Comparison of ENCODE assay signal across 33 cellular contexts in genomic region chr1:237016626-237017025, GRCh38. TPM values are rescaled to one million over a fixed set of nuclear protein-coding genes. Genes with fewer than 3 reads are reported as not detected.
"Had no signal": no experiment of that assay in that cellular context is flagged by ENCODE, and none has a peak within 500 bp of the region (broad histone marks: within the 10 kb centered on the region; RNA-seq: fewer than 3 reads in every experiment).

No MANE protein-coding gene starts in this region.

- H3K27ac ChIP-seq: body of pancreas, cardiac muscle cell, foreskin keratinocyte, lower lobe of right lung, upper lobe of left lung, WERI-Rb-1 had no signal

- H3K4me1 Mint-ChIP-seq: naive B cell; stimulated activated naive B cell treated with anti-CD40 and anti-IgM and Interleukin-4, amounts not matched to agents 10 μg/mL and 1 μg/mL and 100 μg/mL, for 72 hours had no signal

- H3K27ac Mint-ChIP-seq: activated naive CD4-positive, alpha-beta T cell treated with anti-CD3 and anti-CD28 coated beads for 36 hours; activated T-cell treated with anti-CD3 and anti-CD28 coated beads, Interleukin-2, amount 50 U/mL, for 24 hours; dendritic cell treated with granulocyte-macrophage colony-stimulating factor and Interleukin-4, amounts not matched to agents 40 ng/mL and 50 ng/mL, for 4 days; naive B cell; stimulated activated naive B cell treated with anti-CD40 and anti-IgM and Interleukin-4, amounts not matched to agents 10 μg/mL and 1 μg/mL and 100 μg/mL, for 72 hours had no signal

- H3K36me3 Mint-ChIP-seq: naive B cell; stimulated activated naive B cell treated with anti-CD40 and anti-IgM and Interleukin-4, amounts not matched to agents 10 μg/mL and 1 μg/mL and 100 μg/mL, for 72 hours had no signal

- H3K4me3 Mint-ChIP-seq: activated naive CD4-positive, alpha-beta T cell treated with anti-CD3 and anti-CD28 coated beads for 36 hours; activated T-cell treated with anti-CD3 and anti-CD28 coated beads, Interleukin-2, amount 50 U/mL, for 24 hours; dendritic cell treated with granulocyte-macrophage colony-stimulating factor and Interleukin-4, amounts not matched to agents 40 ng/mL and 50 ng/mL, for 4 days; naive B cell; neural crest cell; stimulated activated naive B cell treated with anti-CD40 and anti-IgM and Interleukin-4, amounts not matched to agents 10 μg/mL and 1 μg/mL and 100 μg/mL, for 72 hours had no signal

- H3K36me3 ChIP-seq: cardiac muscle cell, lower lobe of right lung, upper lobe of left lung, WERI-Rb-1 had no signal

- H3K4me1 ChIP-seq: foreskin keratinocyte, lower lobe of right lung had no signal

- H3K4me3 ChIP-seq: body of pancreas, cardiac muscle cell, lower lobe of right lung, upper lobe of left lung had no signal

- H3K9me3 ChIP-seq: body of pancreas, lower lobe of right lung, upper lobe of left lung had no signal

- H3K27me3 ChIP-seq: body of pancreas, cardiac muscle cell, foreskin keratinocyte, upper lobe of left lung had no signal

- ATAC-seq: body of pancreas; foreskin keratinocyte; left lobe of liver; lower lobe of right lung; sciatic nerve; stimulated activated naive B cell treated with anti-CD40 and anti-IgM and Interleukin-4, amounts not matched to agents 10 μg/mL and 1 μg/mL and 100 μg/mL, for 72 hours had no signal

- H3K27me3 Mint-ChIP-seq: dendritic cell treated with granulocyte-macrophage colony-stimulating factor and Interleukin-4, amounts not matched to agents 40 ng/mL and 50 ng/mL, for 4 days; naive B cell; stimulated activated naive B cell treated with anti-CD40 and anti-IgM and Interleukin-4, amounts not matched to agents 10 μg/mL and 1 μg/mL and 100 μg/mL, for 72 hours had no signal

- DNase-seq: activated CD4-positive, alpha-beta T cell treated with anti-CD3 and anti-CD28 coated beads, Interleukin-2, amount 50 U/mL, for 4 hours; activated CD8-positive, alpha-beta memory T cell treated with anti-CD3 and anti-CD28 coated beads for 24 hours; activated CD8-positive, alpha-beta memory T cell treated with anti-CD3 and anti-CD28 coated beads, Interleukin-2, amount 50 U/mL, for 4 hours; activated naive CD4-positive, alpha-beta T cell treated with anti-CD3 and anti-CD28 coated beads for 36 hours; activated T-cell treated with anti-CD3 and anti-CD28 coated beads, Interleukin-2, amount 50 U/mL, for 24 hours; amygdala; body of pancreas; effector CD4-positive, alpha-beta T cell; foreskin keratinocyte; lower lobe of right lung; naive B cell; small intestine; stimulated activated CD4-positive, alpha-beta T cell treated with anti-CD3 and anti-CD28 coated beads, Interleukin-2, amount 100 ng/mL, for 48 hours; stimulated activated CD8-positive, alpha-beta memory T cell treated with anti-CD3 and anti-CD28 coated beads, Interleukin-4, amount 100 ng/mL, for 48 hours; stimulated activated naive B cell treated with anti-CD40 and anti-IgM and Interleukin-4, amounts not matched to agents 10 μg/mL and 1 μg/mL and 100 μg/mL, for 72 hours; T-helper 1 cell; upper lobe of left lung; WERI-Rb-1 had no signal

- H3K9me3 Mint-ChIP-seq: activated naive CD4-positive, alpha-beta T cell treated with anti-CD3 and anti-CD28 coated beads for 36 hours; activated T-cell treated with anti-CD3 and anti-CD28 coated beads, Interleukin-2, amount 50 U/mL, for 24 hours; dendritic cell treated with granulocyte-macrophage colony-stimulating factor and Interleukin-4, amounts not matched to agents 40 ng/mL and 50 ng/mL, for 4 days; neural crest cell; stimulated activated naive B cell treated with anti-CD40 and anti-IgM and Interleukin-4, amounts not matched to agents 10 μg/mL and 1 μg/mL and 100 μg/mL, for 72 hours had no signal

RNA-seq across cellular contexts. Expression of gene MT1HL1, which starts 12.4 kb away (rescaled TPM):
- total RNA-seq: activated naive CD4-positive, alpha-beta T cell treated with anti-CD3 and anti-CD28 coated beads for 36 hours; body of pancreas; cardiac muscle cell; chondrocyte; foreskin keratinocyte; glomerular endothelial cell; kidney epithelial cell; left lobe of liver; lower lobe of right lung; mesenteric fat pad; mucosa of gallbladder; neural crest cell; omental fat pad; posterior vena cava; renal cortical epithelial cell; sciatic nerve; temporal lobe; upper lobe of left lung had no signal
- polyA plus RNA-seq: cardiac muscle cell, esophagus, foreskin keratinocyte, small intestine had no signal

RNA-seq across cellular contexts. Expression of gene RYR2, which starts 25.4 kb away (rescaled TPM):
- total RNA-seq: activated naive CD4-positive, alpha-beta T cell treated with anti-CD3 and anti-CD28 coated beads for 36 hours; foreskin keratinocyte; glomerular endothelial cell; kidney epithelial cell had no signal
- polyA plus RNA-seq: foreskin keratinocyte had no signal
